20 cellular contexts compared by ENCODE assay signal in the genomic region with DNA sequence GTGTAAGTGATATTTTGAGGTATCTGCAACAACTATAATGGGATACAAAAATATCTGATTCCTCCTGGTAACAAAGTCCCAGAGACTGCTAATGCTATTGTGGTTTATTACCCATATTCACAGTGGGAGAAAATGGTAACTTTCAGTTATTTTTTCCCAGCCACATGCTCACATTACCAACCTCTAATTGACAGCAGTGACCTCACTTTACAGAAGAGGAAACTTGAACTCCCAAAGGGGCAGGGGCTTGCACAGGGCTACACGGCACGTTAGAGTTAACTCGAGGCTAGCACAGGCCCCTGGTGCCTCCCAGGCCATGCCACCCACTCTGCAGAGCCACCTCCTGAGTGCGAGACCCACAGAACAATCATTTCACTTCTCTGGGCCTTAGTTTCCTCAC.
A peak's percentile ranks its signal among the peaks of the same experiment; 100 is the strongest.
DNase-seq lines count a peak whose midpoint lies in the region; ATAC-seq, FAIRE-seq and TF ChIP-seq lines count a peak whose summit lies in the region.
"Had no signal": no experiment of that assay in that cellular context is flagged by ENCODE, and none has a peak within 500 bp of the region (broad histone marks: within the 10 kb centered on the region; RNA-seq: fewer than 3 reads in every experiment).

No MANE protein-coding gene starts in this region.

- in situ Hi-C loops in GM12878 (cut with MboI): no loop called here

- no peaks in the 10 kb centered on the region for H3K9me3 ChIP-seq in GM12878 (replicated peaks; ENCODE audit: control insufficient read depth, insufficient read depth, low read length)

- ATAC-seq in GM12878 (peak; percentile 54), HG03432 (IDR thresholded peaks at IDR 0.05; ENCODE audit: unreplicated experiment) (no peak)

- SMC1A ChIA-PET in GM12878 (lab: Charles Lee; ENCODE audit: uncharacterized antibody, unreplicated experiment): interaction anchor here (1.5 kb wide), 1 partner anchor 11 kb away, joined by 3 read pairs; no protein-coding TSS in a partner anchor

- no peak for TF ChIP-seq RAD21 in GM12878 (IDR thresholded peaks at IDR 0.05; ENCODE audit: insufficient read depth, low read depth, low read length)

- H3K27ac ChIP-seq in GM12878 (ENCODE audit: control insufficient read depth, insufficient read depth): no peak overlapping the region

- CTCF ChIA-PET in GM12878 (lab: Yijun Ruan, JAX): no interaction called here

- TF ChIP-seq POLR2A in GM12878 (IDR thresholded peaks at IDR 0.05; ENCODE audit: low read depth, low read length): no peak

- no peak overlapping the region for H3K4me2 ChIP-seq in GM12878 (ENCODE audit: control insufficient read depth, insufficient read depth)

- H3K79me2 ChIP-seq in GM12878 (ENCODE audit: control insufficient read depth, insufficient read depth, low read length): no peaks in the 10 kb centered on the region

- BruUV-seq in GM12878 (replicated peaks; lab: Mats Ljungman, UMichigan): no TSS peak

- DNase-seq in NCI-H2171 treated with DMSO at 0.1 percent for 48 hours (lab: John Stamatoyannopoulos, UW): peak; percentile 11
- DNase-seq in NCI-H2171 (lab: John Stamatoyannopoulos, UW): no peak
- DNase-seq in NAMALWA (ENCODE audit: low spot score): peak; percentile 3
- no peak for DNase-seq in GM12878 (ENCODE audit: low read depth, low spot score)
- DNase-seq in NCI-H128 (lab: John Stamatoyannopoulos, UW; ENCODE audit: unreplicated experiment): no peak
- no peak for DNase-seq in NCI-H2107 treated with DMSO at 0.1 percent for 48 hours (lab: John Stamatoyannopoulos, UW; ENCODE audit: unreplicated experiment)
- DNase-seq: 8988T; C1 segment of cervical spinal cord; CD4-positive, CD25-positive, alpha-beta regulatory T cell; CD8-positive, alpha-beta memory T cell; COR-L47; DMS 273 treated with DMSO at 0.1 percent for 48 hours; DMS53; DND-41; EL; H9 had no signal

- POLR2A ChIA-PET in GM12878 (lab: Charles Lee): no interaction called here

- WGBS in GM12878 (ENCODE audit: insufficient coverage, insufficient replicate concordance, low lambda C conversion rate, missing lambda C conversion rate): 32% methylated on average over 4 of the region's 4 CpGs

- no peak for TF ChIP-seq EP300 in GM12878 (IDR thresholded peaks at IDR 0.05; ENCODE audit: borderline replicate concordance in 1 of 2, control insufficient read depth in 1 of 2, low read depth in 2 of 2, low read length in 2 of 2)

- no peak for FAIRE-seq in GM12878 (lab: Jason Lieb, UNC)
- FAIRE-seq: GM12891, GM19239, H1 had no signal

- H3K4me3 ChIP-seq in GM12878: no peak overlapping the region

- intact Hi-C loops in GM12878 (cut with micrococcal nuclease; ENCODE audit: unreplicated experiment): no loop called here

- RAD21 ChIA-PET in GM12878 (lab: Charles Lee; ENCODE audit: unreplicated experiment): no interaction called here

- no peak for TF ChIP-seq CTCF in GM12878 (IDR thresholded peaks at IDR 0.05 in 2 of 3, conservative IDR thresholded peaks at IDR 0.05 in 1 of 3; ENCODE audit: control insufficient read depth in 2 of 3, extremely low read depth in 1 of 3, insufficient read depth in 1 of 3, low read depth in 3 of 3, low read length in 3 of 3)

- no peaks in the 10 kb centered on the region for H3K4me1 ChIP-seq in GM12878 (ENCODE audit: control insufficient read depth, insufficient read depth, low read length)

- no peaks in the 10 kb centered on the region for H3K36me3 ChIP-seq in GM12878 (ENCODE audit: control insufficient read depth in 2 of 2, insufficient read depth in 2 of 2, low read length in 1 of 2)

- H2AFZ ChIP-seq in GM12878 (ENCODE audit: control insufficient read depth, low read depth, low read length): no peak overlapping the region

- H3K27me3 ChIP-seq in GM12878 (replicated peaks in 1 of 2; ENCODE audit: control insufficient read depth in 2 of 2, insufficient read depth in 2 of 2, low read length in 1 of 2): no peaks in the 10 kb centered on the region; a peak in 1 of 4 replicates

- H3K9ac ChIP-seq in GM12878 (ENCODE audit: control insufficient read depth, insufficient read depth, low read length): no peak overlapping the region

- H4K20me1 ChIP-seq in GM12878 (ENCODE audit: control insufficient read depth, insufficient read depth): no peaks in the 10 kb centered on the region

TF ChIP-seq in GM12878, 131 proteins besides CTCF, POLR2A, EP300 and RAD21:
- TF ChIP-seq ATF7 (IDR thresholded peaks at IDR 0.05; ENCODE audit: low read depth) (peak; percentile 69), IKZF2 (IDR thresholded peaks at IDR 0.05) (peak; percentile 37 to 59; a peak in 2 of 4 replicates), ZNF217 (IDR thresholded peaks at IDR 0.05) (no peak), MTA2 (IDR thresholded peaks at IDR 0.05; ENCODE audit: low read depth) (peak; percentile 86), BHLHE40 (IDR thresholded peaks at IDR 0.05; ENCODE audit: borderline replicate concordance in 1 of 2, low read depth in 2 of 2, low read length in 1 of 2) (peak in 1 of 2 experiments; percentile 53; a peak in 1 of 4 replicates), MTA3 (IDR thresholded peaks at IDR 0.05; ENCODE audit: borderline replicate concordance, low read length) (no peak), FOXM1 (IDR thresholded peaks at IDR 0.05; ENCODE audit: low read depth, low read length) (no peak), IKZF1 (conservative IDR thresholded peaks at IDR 0.05) (peak; percentile 50; the same call in 1 of the 2 replicates), MEF2B (IDR thresholded peaks at IDR 0.05; ENCODE audit: partially characterized antibody, poor library complexity, severe bottlenecking) (peak; percentile 81), DPF2 (IDR thresholded peaks at IDR 0.05) (0 out of 2 replicates have a peak, but pooled peaks have one; percentile 26)
- TF ChIP-seq, protein P1, sequence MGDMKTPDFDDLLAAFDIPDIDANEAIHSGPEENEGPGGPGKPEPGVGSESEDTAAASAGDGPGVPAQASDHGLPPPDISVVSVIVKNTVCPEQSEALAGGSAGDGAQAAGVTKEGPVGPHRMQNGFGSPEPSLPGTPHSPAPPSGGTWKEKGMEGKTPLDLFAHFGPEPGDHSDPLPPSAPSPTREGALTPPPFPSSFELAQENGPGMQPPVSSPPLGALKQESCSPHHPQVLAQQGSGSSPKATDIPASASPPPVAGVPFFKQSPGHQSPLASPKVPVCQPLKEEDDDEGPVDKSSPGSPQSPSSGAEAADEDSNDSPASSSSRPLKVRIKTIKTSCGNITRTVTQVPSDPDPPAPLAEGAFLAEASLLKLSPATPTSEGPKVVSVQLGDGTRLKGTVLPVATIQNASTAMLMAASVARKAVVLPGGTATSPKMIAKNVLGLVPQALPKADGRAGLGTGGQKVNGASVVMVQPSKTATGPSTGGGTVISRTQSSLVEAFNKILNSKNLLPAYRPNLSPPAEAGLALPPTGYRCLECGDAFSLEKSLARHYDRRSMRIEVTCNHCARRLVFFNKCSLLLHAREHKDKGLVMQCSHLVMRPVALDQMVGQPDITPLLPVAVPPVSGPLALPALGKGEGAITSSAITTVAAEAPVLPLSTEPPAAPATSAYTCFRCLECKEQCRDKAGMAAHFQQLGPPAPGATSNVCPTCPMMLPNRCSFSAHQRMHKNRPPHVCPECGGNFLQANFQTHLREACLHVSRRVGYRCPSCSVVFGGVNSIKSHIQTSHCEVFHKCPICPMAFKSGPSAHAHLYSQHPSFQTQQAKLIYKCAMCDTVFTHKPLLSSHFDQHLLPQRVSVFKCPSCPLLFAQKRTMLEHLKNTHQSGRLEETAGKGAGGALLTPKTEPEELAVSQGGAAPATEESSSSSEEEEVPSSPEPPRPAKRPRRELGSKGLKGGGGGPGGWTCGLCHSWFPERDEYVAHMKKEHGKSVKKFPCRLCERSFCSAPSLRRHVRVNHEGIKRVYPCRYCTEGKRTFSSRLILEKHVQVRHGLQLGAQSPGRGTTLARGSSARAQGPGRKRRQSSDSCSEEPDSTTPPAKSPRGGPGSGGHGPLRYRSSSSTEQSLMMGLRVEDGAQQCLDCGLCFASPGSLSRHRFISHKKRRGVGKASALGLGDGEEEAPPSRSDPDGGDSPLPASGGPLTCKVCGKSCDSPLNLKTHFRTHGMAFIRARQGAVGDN (IDR thresholded peaks at IDR 0.05): peak; percentile 76

Comparison
In these comparisons a context has a peak if more than half of its experiments do, and no peak if none do; other contexts are left out.
1. DNase-seq: peak in NCI-H2171 treated with DMSO at 0.1 percent for 48 hours (single experiment) and NAMALWA (single experiment); none in NCI-H2171 (single experiment), GM12878 (single experiment), NCI-H128 (single experiment) and NCI-H2107 treated with DMSO at 0.1 percent for 48 hours (single experiment).